17 cellular contexts compared by ENCODE assay signal in the genomic region with DNA sequence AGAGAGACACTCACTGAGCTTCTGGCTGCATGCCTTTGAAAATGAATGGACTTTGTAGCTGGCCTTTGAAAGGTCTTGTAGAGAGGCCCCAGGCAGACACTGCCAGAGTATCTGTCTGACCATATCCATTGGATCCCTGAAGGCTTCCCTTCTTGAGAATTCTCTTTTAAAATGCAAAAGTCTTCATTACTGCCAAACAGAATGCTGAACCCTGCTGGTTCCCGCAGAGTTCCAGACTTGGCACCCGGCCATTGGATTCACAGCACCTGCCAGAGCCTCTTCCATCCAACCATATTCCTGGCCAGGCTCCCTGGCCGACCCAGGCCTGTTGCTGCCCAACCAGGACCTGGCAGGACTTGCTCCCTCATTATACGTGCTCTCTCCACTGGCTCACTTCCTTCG.
A peak's percentile ranks its signal among the peaks of the same experiment; 100 is the strongest.
DNase-seq lines count a peak whose midpoint lies in the region; ATAC-seq and TF ChIP-seq lines count a peak whose summit lies in the region.
"Had no signal": no experiment of that assay in that cellular context is flagged by ENCODE, and none has a peak within 500 bp of the region (broad histone marks: within the 10 kb centered on the region; RNA-seq: fewer than 3 reads in every experiment).

No MANE protein-coding gene starts in this region.

- no peaks in the 10 kb centered on the region for H3K27me3 ChIP-seq in right atrium auricular region
- H3K27me3 ChIP-seq: brain microvascular endothelial cell had no signal

- H3K4me3 ChIP-seq in right atrium auricular region, result no peak overlapping the region
- H3K4me3 ChIP-seq in astrocyte of the cerebellum (ENCODE audit: low read depth, low read length), result no peak overlapping the region
- H3K4me3 ChIP-seq: lower lobe of right lung, smooth muscle cell had no signal

- intact Hi-C loops in Right ventricle myocardium superior (cut with DNase I), result no loop called here

- no peaks in the 10 kb centered on the region for H3K4me1 ChIP-seq in right atrium auricular region
- H3K4me1 ChIP-seq: lower lobe of right lung had no signal

- H3K36me3 ChIP-seq in right atrium auricular region, result no peaks in the 10 kb centered on the region
- H3K36me3 ChIP-seq: brain microvascular endothelial cell, lower lobe of right lung had no signal

- ATAC-seq in Right ventricle myocardium superior (ENCODE audit: poor library complexity), result no peak
- no peak for ATAC-seq in HG03175 (IDR thresholded peaks at IDR 0.05; ENCODE audit: unreplicated experiment)
- ATAC-seq: lower lobe of right lung had no signal

- no peak overlapping the region for H3K27ac ChIP-seq in right atrium auricular region
- H3K27ac ChIP-seq: brain microvascular endothelial cell, lower lobe of right lung, VCaP had no signal

- in situ Hi-C loops in astrocyte of the cerebellum (cut with HindIII; ENCODE audit: low sequenced_read_pairs), result no loop called here

- TF ChIP-seq CTCF in right atrium auricular region (IDR thresholded peaks at IDR 0.05) (no peak), astrocyte of the cerebellum (IDR thresholded peaks at IDR 0.05; ENCODE audit: low read depth, low read length, missing control alignments) (no peak), GM20000 (IDR thresholded peaks at IDR 0.05; ENCODE audit: extremely low read depth, missing control alignments) (no peak)

- no peaks in the 10 kb centered on the region for H3K9me3 ChIP-seq in right atrium auricular region
- H3K9me3 ChIP-seq: lower lobe of right lung had no signal

- peak; percentile 54 for DNase-seq in Right ventricle myocardium superior
- DNase-seq in right atrium auricular region (ENCODE audit: low spot score), result no peak
- peak; percentile 51 for DNase-seq in astrocyte of the cerebellum (ENCODE audit: low read depth)
- DNase-seq in midbrain (lab: John Stamatoyannopoulos, UW), result peak; percentile 74
- no peak for DNase-seq in GM20000 (ENCODE audit: low spot score)
- DNase-seq in CD1c-positive myeloid dendritic cell (ENCODE audit: extremely low spot score), result no peak
- DNase-seq in NCI-H2227 (lab: John Stamatoyannopoulos, UW; ENCODE audit: unreplicated experiment), result no peak
- DNase-seq: activated gamma-delta T cell treated with Interleukin-2 at 50 U/mL for 16 hours; brain microvascular endothelial cell; effector memory CD4-positive, alpha-beta T cell; KBM-7; lower lobe of right lung; NCI-H187; OCI-M1 had no signal

Comparison
In these comparisons a context has a peak if more than half of its experiments do, and no peak if none do; other contexts are left out.
1. DNase-seq: peak in Right ventricle myocardium superior (single experiment), astrocyte of the cerebellum (single experiment) and midbrain (single experiment); none in right atrium auricular region (single experiment), GM20000 (single experiment), CD1c-positive myeloid dendritic cell (single experiment) and NCI-H2227 (single experiment).